ENCODE assay signal across 1 cellular context in genomic region chr9:128885376-128885775, GRCh38.
TF ChIP-seq lines count a peak whose summit lies in the region.

No MANE protein-coding gene starts in this region.

TF ChIP-seq in H1, 55 proteins besides CTCF, POLR2A, EP300 and RAD21:
- TF ChIP-seq HDAC2 (IDR thresholded peaks at IDR 0.05; ENCODE audit: borderline replicate concordance in 1 of 2, low read depth in 2 of 2, low read length in 2 of 2) (no peak), TBP (IDR thresholded peaks at IDR 0.05; ENCODE audit: low read depth, low read length) (no peak), ZNF274 (IDR thresholded peaks at IDR 0.05; ENCODE audit: borderline replicate concordance, extremely low read depth, low read length) (no peak), RXRA (IDR thresholded peaks at IDR 0.05; ENCODE audit: insufficient read depth, low read depth, low read length) (no peak), JUN (IDR thresholded peaks at IDR 0.05; ENCODE audit: low read depth, low read length) (no peak), ASH2L (IDR thresholded peaks at IDR 0.05; ENCODE audit: low read length) (no peak), KDM5A (IDR thresholded peaks at IDR 0.05; ENCODE audit: low read length) (no peak), BCL11A (IDR thresholded peaks at IDR 0.05; ENCODE audit: low read depth in 2 of 2, low read length in 2 of 2) (no peak), POLR2AphosphoS5 (IDR thresholded peaks at IDR 0.05; ENCODE audit: low read depth, low read length) (no peak), EZH2 (IDR thresholded peaks at IDR 0.05; ENCODE audit: low read depth, low read length, severe bottlenecking) (no peak)
